29 cellular contexts compared by ENCODE assay signal in the genomic region with DNA sequence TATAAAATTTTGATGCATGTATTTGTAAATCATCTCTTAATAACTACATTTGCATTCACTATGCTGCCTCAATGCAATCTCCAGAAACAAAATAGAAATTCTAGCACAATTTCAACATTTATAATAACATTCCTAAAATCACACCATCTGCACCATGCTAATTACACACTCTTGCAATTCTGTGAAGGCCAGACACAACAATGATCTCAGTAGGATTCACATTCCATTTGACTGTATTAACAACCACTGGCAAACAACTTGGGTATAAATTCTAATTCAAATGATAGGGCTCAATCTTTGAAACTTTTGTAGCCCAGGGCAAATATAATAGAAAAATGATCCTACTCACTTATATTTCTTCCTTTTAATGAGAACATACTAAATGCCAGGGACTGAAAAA. TPM values are rescaled to one million over a fixed set of nuclear protein-coding genes. Genes with fewer than 3 reads are reported as not detected.
DNase-seq lines count a peak whose midpoint lies in the region; ATAC-seq and TF ChIP-seq lines count a peak whose summit lies in the region.
"Had no signal": no experiment of that assay in that cellular context is flagged by ENCODE, and none has a peak within 500 bp of the region (broad histone marks: within the 10 kb centered on the region; RNA-seq: fewer than 3 reads in every experiment).

No MANE protein-coding gene starts in this region.

- peaks cover 10 to 72% of the 10 kb centered on the region in 2 experiments for H3K79me1 ChIP-seq in IMR-90 (ENCODE audit: low read depth in 1 of 2, low read length in 2 of 2)

- no peaks in the 10 kb centered on the region for H3K27me3 ChIP-seq in IMR-90 (ENCODE audit: control insufficient read depth, insufficient read depth, low read length)
- H3K27me3 ChIP-seq in ascending aorta: no peaks in the 10 kb centered on the region
- no peaks in the 10 kb centered on the region for H3K27me3 ChIP-seq in A673 (replicated peaks; ENCODE audit: insufficient read depth, low read depth, low read length, poor library complexity)
- H3K27me3 ChIP-seq: brain microvascular endothelial cell, heart left ventricle, suprapubic skin had no signal

- TF ChIP-seq CTCF in IMR-90 (conservative IDR thresholded peaks at IDR 0.05; ENCODE audit: low read depth, low read length) (no peak), chondrocyte (IDR thresholded peaks at IDR 0.05) (no peak), ascending aorta (IDR thresholded peaks at IDR 0.05) (no peak), A673 (conservative IDR thresholded peaks at IDR 0.05; ENCODE audit: low read depth, low read length) (no peak)

- no peak overlapping the region for H3K56ac ChIP-seq in IMR-90 (ENCODE audit: extremely low read depth, insufficient read depth, low read length)

- H3K36me3 Mint-ChIP-seq in chondrocyte (ENCODE audit: low read depth): peaks cover 4% of the 10 kb centered on the region
- no peaks in the 10 kb centered on the region for H3K36me3 Mint-ChIP-seq in natural killer cell treated with Interleukin-12 subunit alpha and Interleukin-12 subunit beta and Interleukin-15 and Interleukin-18, amount 100 ng/mL, for 72 hours
- H3K36me3 Mint-ChIP-seq: naive B cell had no signal

- no peak overlapping the region for H2AK5ac ChIP-seq in IMR-90 (ENCODE audit: low read depth, low read length)

- no peak overlapping the region for H3K9ac ChIP-seq in IMR-90 (ENCODE audit: low read depth, low read length)

- peak overlapping the region; percentile 11 for H2BK5ac ChIP-seq in IMR-90 (ENCODE audit: low read depth, low read length, poor library complexity, severe bottlenecking)

- in situ Hi-C loops in IMR-90 (cut with MboI; ENCODE audit: low sequenced_read_pairs): no loop called here

- H2AFZ ChIP-seq in IMR-90 (replicated peaks; ENCODE audit: low read length, poor library complexity): no peak overlapping the region

- peaks cover 2% of the 10 kb centered on the region for H3K36me3 ChIP-seq in IMR-90 (ENCODE audit: control insufficient read depth, insufficient read depth, low read length)
- H3K36me3 ChIP-seq in ascending aorta: peaks cover 0 to under 1% of the 10 kb centered on the region in 2 donors
- H3K36me3 ChIP-seq in A673 (ENCODE audit: insufficient read depth, low read length, poor library complexity, severe bottlenecking): no peaks in the 10 kb centered on the region

- intact Hi-C loops in IMR-90 (cut with micrococcal nuclease): loop anchor here (5.0 kb wide), 1 partner anchor 53 kb away; no protein-coding TSS in a partner anchor
- intact Hi-C loops in ascending aorta (cut with DNase I): no loop called here
- intact Hi-C loops in A673 (cut with micrococcal nuclease; ENCODE audit: unreplicated experiment): no loop called here

- no peak for TF ChIP-seq RAD21 in IMR-90 (IDR thresholded peaks at IDR 0.05; ENCODE audit: low read length)

- H3K4me2 ChIP-seq in IMR-90 (ENCODE audit: low read depth, low read length): 0 out of 2 replicates have a peak overlapping the region, but pooled peaks have one; percentile 24
- H3K4me2 ChIP-seq: A549 had no signal

- no peak overlapping the region for H2BK120ac ChIP-seq in IMR-90 (ENCODE audit: low read depth, low read length)

- POLR2A ChIA-PET in IMR-90 (lab: Charles Lee; ENCODE audit: unreplicated experiment) (no interaction called here), A673 (lab: Charles Lee; ENCODE audit: low non-redundant PET) (no interaction called here)

- no peak overlapping the region for H4K91ac ChIP-seq in IMR-90 (ENCODE audit: insufficient read depth, low read depth, low read length)

- no peak overlapping the region for H3K23ac ChIP-seq in IMR-90 (ENCODE audit: low read depth, low read length)

- H3K9me3 ChIP-seq in IMR-90 (ENCODE audit: control insufficient read depth, insufficient read depth, low read length): no peaks in the 10 kb centered on the region
- no peaks in the 10 kb centered on the region for H3K9me3 ChIP-seq in ascending aorta
- H3K9me3 ChIP-seq in A673 (ENCODE audit: low read depth, low read length, poor library complexity, severe bottlenecking): no peaks in the 10 kb centered on the region
- H3K9me3 ChIP-seq: A549, heart left ventricle, suprapubic skin had no signal

- DNase-seq in AG08396 (ENCODE audit: low spot score) (peak; percentile 4), IMR-90 (peak; percentile 34), chondrocyte (ENCODE audit: low spot score) (no peak), kidney glomerular epithelial cell (lab: John Stamatoyannopoulos, UW) (peak; percentile 24), ascending aorta (ENCODE audit: low spot score in 2 of 2) (no peak), A673 (ENCODE audit: low spot score) (no peak)
- no peak for DNase-seq in natural killer cell treated with Interleukin-12 subunit alpha and Interleukin-12 subunit beta and Interleukin-15 and Interleukin-18, amount 100 ng/mL, for 72 hours (ENCODE audit: low spot score)
- DNase-seq: activated CD4-positive, alpha-beta T cell treated with anti-CD3 and anti-CD28 coated beads, Interleukin-2, amount 50 U/mL, for 4 hours; activated CD4-positive, CD25-positive, alpha-beta regulatory T cell; activated CD8-positive, alpha-beta memory T cell treated with anti-CD3 and anti-CD28 coated beads, Interleukin-2, amount 50 U/mL, for 4 hours; brain microvascular endothelial cell; cortex of kidney; heart left ventricle; KG1; left colon; naive B cell; NCI-H146; NCI-H2171; NCI-H524; nucleus accumbens; T-cell had no signal

- no peak overlapping the region for H2BK15ac ChIP-seq in IMR-90 (ENCODE audit: low read depth, low read length)

- H3K4me3 ChIP-seq in IMR-90 (ENCODE audit: insufficient read depth, low read depth, low read length) (no peak overlapping the region), ascending aorta (no peak overlapping the region), A673 (ENCODE audit: low read depth, low read length, poor library complexity, severe bottlenecking) (no peak overlapping the region)
- H3K4me3 ChIP-seq: A549, heart left ventricle, suprapubic skin had no signal

- H3K9me3 Mint-ChIP-seq in chondrocyte (ENCODE audit: low read depth): no peaks in the 10 kb centered on the region
- H3K9me3 Mint-ChIP-seq in natural killer cell treated with Interleukin-12 subunit alpha and Interleukin-12 subunit beta and Interleukin-15 and Interleukin-18, amount 100 ng/mL, for 72 hours: no peaks in the 10 kb centered on the region
- H3K9me3 Mint-ChIP-seq: activated T-helper 2 cell treated with anti-CD3 and anti-CD28 coated beads, Interferon-gamma antibody, Interleukin-2, Interleukin-4, amounts not matched to agents 10 μg/mL and 5 μg/mL and 100 μg/mL, durations not matched to agents 14 hours and 24 hours and 36 hours; memory B cell; naive B cell; stimulated activated memory B cell treated with anti-CD40 and anti-IgM and Interleukin-4, amounts not matched to agents 10 μg/mL and 1 μg/mL and 100 μg/mL, for 72 hours; T-cell had no signal

- H3K27me3 Mint-ChIP-seq in chondrocyte (ENCODE audit: low read depth): no peaks in the 10 kb centered on the region
- no peaks in the 10 kb centered on the region for H3K27me3 Mint-ChIP-seq in natural killer cell treated with Interleukin-12 subunit alpha and Interleukin-12 subunit beta and Interleukin-15 and Interleukin-18, amount 100 ng/mL, for 72 hours
- H3K27me3 Mint-ChIP-seq: activated naive CD8-positive, alpha-beta T cell; memory B cell; naive B cell; stimulated activated memory B cell treated with anti-CD40 and anti-IgM and Interleukin-4, amounts not matched to agents 10 μg/mL and 1 μg/mL and 100 μg/mL, for 72 hours; T-cell had no signal

- TF ChIP-seq POLR2A in IMR-90 (IDR thresholded peaks at IDR 0.05; ENCODE audit: low read depth, low read length): no peak

- H3K4me1 ChIP-seq in IMR-90 (ENCODE audit: control insufficient read depth, insufficient read depth, low read length) (0 out of 2 replicates have a peak, but pooled peaks cover 1% of the 10 kb centered on the region), ascending aorta (peaks cover 0 to 3% of the 10 kb centered on the region in 2 donors), A673 (ENCODE audit: insufficient read depth, low read length, poor library complexity, severe bottlenecking) (no peaks in the 10 kb centered on the region)
- H3K4me1 ChIP-seq: suprapubic skin had no signal

- H3K18ac ChIP-seq in IMR-90 (ENCODE audit: low read depth, low read length): no peak overlapping the region

- H3K9me1 ChIP-seq in IMR-90 (ENCODE audit: insufficient read depth, low read length): peaks cover 12% of the 10 kb centered on the region

- peak; percentile 72 for ATAC-seq in IMR-90 (ENCODE audit: low read depth)
- ATAC-seq in GM18870 (IDR thresholded peaks at IDR 0.05; ENCODE audit: unreplicated experiment): no peak
- ATAC-seq in natural killer cell treated with Interleukin-12 subunit alpha and Interleukin-12 subunit beta and Interleukin-15 and Interleukin-18, amount 100 ng/mL, for 72 hours: no peak
- ATAC-seq: A549; heart left ventricle; left colon; stimulated activated memory B cell treated with anti-CD40 and anti-IgM and Interleukin-4, amounts not matched to agents 10 μg/mL and 1 μg/mL and 100 μg/mL, for 72 hours; T-cell had no signal

- no TSS peak for BruUV-seq in IMR-90 (replicated peaks; lab: Mats Ljungman, UMichigan)
- no TSS peak for BruUV-seq in A673 (replicated peaks; lab: Mats Ljungman, UMichigan)

- H4K5ac ChIP-seq in IMR-90 (ENCODE audit: low read depth, low read length): no peak overlapping the region

- H3K4ac ChIP-seq in IMR-90 (ENCODE audit: low read depth, low read length): no peak overlapping the region

- CTCF ChIA-PET in IMR-90 (lab: Yijun Ruan, JAX): no interaction called here
- CTCF ChIA-PET in A673 (lab: Charles Lee): no interaction called here

- no peak overlapping the region for H3K4me3 Mint-ChIP-seq in chondrocyte (ENCODE audit: unreplicated experiment)
- no peak overlapping the region for H3K4me3 Mint-ChIP-seq in natural killer cell treated with Interleukin-12 subunit alpha and Interleukin-12 subunit beta and Interleukin-15 and Interleukin-18, amount 100 ng/mL, for 72 hours
- H3K4me3 Mint-ChIP-seq: activated naive CD8-positive, alpha-beta T cell; memory B cell; naive B cell; stimulated activated memory B cell treated with anti-CD40 and anti-IgM and Interleukin-4, amounts not matched to agents 10 μg/mL and 1 μg/mL and 100 μg/mL, for 72 hours; T-cell had no signal

- peaks cover 79% of the 10 kb centered on the region for H4K20me1 ChIP-seq in IMR-90 (ENCODE audit: insufficient read depth, low read length)

- no peak overlapping the region for H3K14ac ChIP-seq in IMR-90 (replicated peaks; ENCODE audit: low read depth, low read length)

- H3K27ac ChIP-seq in IMR-90 (ENCODE audit: insufficient read depth, low read length): no peak overlapping the region
- no peak overlapping the region for H3K27ac ChIP-seq in ascending aorta
- no peak overlapping the region for H3K27ac ChIP-seq in A673 (ENCODE audit: low read depth, low read length, poor library complexity, severe bottlenecking)
- H3K27ac ChIP-seq: A549, brain microvascular endothelial cell, C4-2B, heart left ventricle, suprapubic skin had no signal

- H4K8ac ChIP-seq in IMR-90 (ENCODE audit: low read depth in 2 of 2, low read length in 2 of 2): no peak overlapping the region

- dilution Hi-C loops in IMR-90 (cut with HindIII; ENCODE audit: low sequenced_read_pairs, unreplicated experiment): no loop called here

- peak overlapping the region; percentile 97 for H3K27ac Mint-ChIP-seq in chondrocyte (ENCODE audit: unreplicated experiment)
- no peak overlapping the region for H3K27ac Mint-ChIP-seq in natural killer cell treated with Interleukin-12 subunit alpha and Interleukin-12 subunit beta and Interleukin-15 and Interleukin-18, amount 100 ng/mL, for 72 hours
- H3K27ac Mint-ChIP-seq: activated naive CD8-positive, alpha-beta T cell; activated T-helper 2 cell treated with anti-CD3 and anti-CD28 coated beads, Interferon-gamma antibody, Interleukin-2, Interleukin-4, amounts not matched to agents 10 μg/mL and 5 μg/mL and 100 μg/mL, durations not matched to agents 14 hours and 24 hours and 36 hours; memory B cell; stimulated activated memory B cell treated with anti-CD40 and anti-IgM and Interleukin-4, amounts not matched to agents 10 μg/mL and 1 μg/mL and 100 μg/mL, for 72 hours had no signal

- H3K4me1 Mint-ChIP-seq in chondrocyte (ENCODE audit: low read depth): peaks cover 43% of the 10 kb centered on the region
- peaks cover 11 to 22% of the 10 kb centered on the region in 2 donors for H3K4me1 Mint-ChIP-seq in natural killer cell treated with Interleukin-12 subunit alpha and Interleukin-12 subunit beta and Interleukin-15 and Interleukin-18, amount 100 ng/mL, for 72 hours (ENCODE audit: low read depth in 2 of 2)

- no peak overlapping the region for H2AK9ac ChIP-seq in IMR-90 (replicated peaks; ENCODE audit: low read depth, low read length, poor library complexity)

- no peak overlapping the region for H2BK20ac ChIP-seq in IMR-90 (ENCODE audit: low read depth, low read length)

RNA-seq across cellular contexts. Expression of a gene that starts 25.9 kb away (rescaled TPM):
- total RNA-seq in IMR-90 (2012; rRNA removed) (81.0 and 120 TPM in 2 replicates), chondrocyte (173 to 188 TPM (median 185 TPM) in 3 replicates), ascending aorta (86.3 TPM), A673 (2021) (104 and 105 TPM in 2 replicates)
- polyA plus RNA-seq in IMR-90 (2012; rRNA removed): 57.9 and 65.5 TPM in 2 replicates
- 71.4 and 74.7 TPM in 2 replicates for polyA plus RNA-seq in IMR-90 (2012; cell fraction: cytosol; rRNA removed)
- polyA plus RNA-seq in IMR-90 (2012; cell fraction: nucleus; rRNA removed; ENCODE audit: low replicate concordance): 35.9 and 46.7 TPM in 2 replicates
- total RNA-seq in natural killer cell treated with Interleukin-12 subunit alpha and Interleukin-12 subunit beta and Interleukin-15 and Interleukin-18, amount 100 ng/mL, for 72 hours: 100 to 1,000 TPM in 1 of 2 donors, 10 to 100 TPM in 1; 92.0 to 124 TPM

RNA-seq across cellular contexts. Expression of a gene that starts 52.7 kb away (rescaled TPM):
- total RNA-seq in IMR-90 (2012; rRNA removed) (24.0 and 30.3 TPM in 2 replicates), chondrocyte (21.2 to 29.8 TPM (median 25.8 TPM) in 3 replicates), ascending aorta (not detected), A673 (2021) (87.4 and 92.6 TPM in 2 replicates)
- polyA plus RNA-seq in IMR-90 (2012; rRNA removed): 29.4 and 30.6 TPM in 2 replicates
- 7.8 and 19.4 TPM in 2 replicates for polyA plus RNA-seq in IMR-90 (2012; cell fraction: cytosol; rRNA removed)
- 2.7 and 12.3 TPM in 2 replicates for polyA plus RNA-seq in IMR-90 (2012; cell fraction: nucleus; rRNA removed; ENCODE audit: low replicate concordance)
- 10 to 100 TPM; 39.9 to 45.0 TPM for total RNA-seq in natural killer cell treated with Interleukin-12 subunit alpha and Interleukin-12 subunit beta and Interleukin-15 and Interleukin-18, amount 100 ng/mL, for 72 hours

Comparison
In these comparisons a context has a peak if more than half of its experiments do, and no peak if none do; other contexts are left out.
1. DNase-seq: peak in AG08396 (single experiment), IMR-90 (single experiment) and kidney glomerular epithelial cell (single experiment); none in chondrocyte (single experiment), ascending aorta (0 of 2), natural killer cell treated with Interleukin-12 subunit alpha and Interleukin-12 subunit beta and Interleukin-15 and Interleukin-18, amount 100 ng/mL, for 72 hours (single experiment) and A673 (single experiment).
2. RNA of a gene that starts 52.7 kb away (total RNA-seq): 87.4 to 92.6 TPM in A673, 39.9 to 45.0 TPM in natural killer cell treated with Interleukin-12 subunit alpha and Interleukin-12 subunit beta and Interleukin-15 and Interleukin-18, amount 100 ng/mL, for 72 hours, 21.2 to 29.8 TPM in chondrocyte and 24.0 to 30.3 TPM in IMR-90; not detected in ascending aorta (single experiment); every median in the first group is over 10 times any median in the second.